3 cellular contexts compared by ENCODE assay signal in the genomic region with DNA sequence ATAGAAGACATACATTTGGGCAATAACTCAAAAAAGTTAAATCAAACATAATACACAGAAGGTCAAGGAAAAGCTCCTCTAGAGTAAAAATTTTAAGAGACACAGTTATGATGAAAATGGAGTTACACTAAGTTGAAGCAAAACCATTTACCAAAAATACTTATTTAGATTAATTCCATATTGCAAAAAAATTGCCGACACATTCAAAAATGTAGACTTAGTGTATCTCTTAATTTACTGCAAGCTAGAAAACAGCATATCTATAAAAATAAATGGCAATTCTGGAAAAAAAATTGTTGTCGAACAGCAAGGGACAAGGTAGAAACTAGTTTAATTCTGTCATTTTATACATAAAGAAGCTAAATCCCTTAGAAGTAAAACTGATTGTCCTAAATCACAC.
TF ChIP-seq lines count a peak whose summit lies in the region.

No MANE protein-coding gene starts in this region.

TF ChIP-seq in A549, 52 proteins besides CTCF, POLR2A, EP300 and RAD21:
- TF ChIP-seq FOXS1 (CRISPR knock-in tag; IDR thresholded peaks at IDR 0.05) = no peak
- TF ChIP-seq MAFK (IDR thresholded peaks at IDR 0.05; ENCODE audit: partially characterized antibody) = peak; percentile 87

TF ChIP-seq in IMR-90, 13 proteins besides CTCF, POLR2A, EP300 and RAD21:
- peak; percentile 69 for TF ChIP-seq MAFK (IDR thresholded peaks at IDR 0.05; ENCODE audit: low read depth, low read length)
- no peak for TF ChIP-seq MAZ (IDR thresholded peaks at IDR 0.05; ENCODE audit: borderline replicate concordance, low read depth, low read length)

TF ChIP-seq in H1, 55 proteins besides CTCF, POLR2A, EP300 and RAD21:
- TF ChIP-seq BACH1 (IDR thresholded peaks at IDR 0.05; ENCODE audit: low read length) (no peak), MAFK (IDR thresholded peaks at IDR 0.05; ENCODE audit: low read depth, low read length) (peak; percentile 21; the same call in 1 of the 2 replicates)
